In genomic region chr1:43368646-43369020, GRCh38 we compare ENCODE assay signal across 8 cellular contexts. TPM values are rescaled to one million over a fixed set of nuclear protein-coding genes. Genes with fewer than 3 reads are reported as not detected.
DNase-seq lines count a peak whose midpoint lies in the region; ATAC-seq and TF ChIP-seq lines count a peak whose summit lies in the region.

No MANE protein-coding gene starts in this region.

- ATAC-seq in HG03521 (IDR thresholded peaks at IDR 0.05; ENCODE audit: unreplicated experiment), result no peak

- H3K36me3 ChIP-seq in Karpas-422 (ENCODE audit: insufficient read depth, low read length), result peaks cover 14% of the 10 kb centered on the region
- no peaks in the 10 kb centered on the region for H3K36me3 ChIP-seq in neural cell (ENCODE audit: insufficient read depth, low read length)

- H3K9me2 ChIP-seq in Karpas-422 (replicated peaks; ENCODE audit: insufficient read depth, low read length) (no peaks in the 10 kb centered on the region), neural cell (ENCODE audit: insufficient read depth, low read length) (no peaks in the 10 kb centered on the region)

- no peak overlapping the region for H2AFZ ChIP-seq in Karpas-422 (ENCODE audit: low read length)
- no peak overlapping the region for H2AFZ ChIP-seq in neural cell (ENCODE audit: low read depth, low read length)

- DNase-seq in CD14-positive monocyte (ENCODE audit: low spot score) (no peak), Karpas-422 (no peak), dorsolateral prefrontal cortex (no peak), hepatic stellate cell (ENCODE audit: low spot score) (no peak), G401 (ENCODE audit: low spot score) (no peak), MV-4-11 (lab: John Stamatoyannopoulos, UW) (no peak)

- H3K27me3 ChIP-seq in Karpas-422 (ENCODE audit: low read length) (no peaks in the 10 kb centered on the region), dorsolateral prefrontal cortex (no peaks in the 10 kb centered on the region), neural cell (ENCODE audit: insufficient read depth, low read depth, low read length) (no peaks in the 10 kb centered on the region)

- H3K9me3 Mint-ChIP-seq in CD14-positive monocyte, result no peaks in the 10 kb centered on the region

- peaks cover 24% of the 10 kb centered on the region for H3K4me1 ChIP-seq in Karpas-422 (ENCODE audit: low read length)

- H3K9me3 ChIP-seq in Karpas-422 (ENCODE audit: low read length), result no peaks in the 10 kb centered on the region
- H3K9me3 ChIP-seq in neural cell (ENCODE audit: low read length), result no peaks in the 10 kb centered on the region

- H3K4me3 ChIP-seq in Karpas-422 (ENCODE audit: low read length) (peak overlapping the region; percentile 94), dorsolateral prefrontal cortex (peak overlapping the region; percentile 50 to 94 (median 81)), neural cell (ENCODE audit: low read length) (peak overlapping the region; percentile 61)

- no peak for TF ChIP-seq EP300 in neural cell (conservative IDR thresholded peaks at IDR 0.05; ENCODE audit: poor library complexity, severe bottlenecking)

- no peaks in the 10 kb centered on the region for H3F3A ChIP-seq in neural cell (ENCODE audit: insufficient read depth, low read length, poor library complexity, severe bottlenecking)

- intact Hi-C loops in CD14-positive monocyte (cut with micrococcal nuclease) (loop anchor here in 1 of 2 donors (2.0 to 10.0 kb wide), 2 partner anchors 20 to 194 kb away; partner anchors contain the start of genes CFAP57, EBNA1BP2, MED8 and SZT2), dorsolateral prefrontal cortex (cut with DNase I) (loop anchor here (1.0 to 5.0 kb wide), 4 partner anchors 14 to 131 kb away; no protein-coding TSS in a partner anchor)

- H3K4me3 Mint-ChIP-seq in CD14-positive monocyte, result peak overlapping the region; percentile 86 to 98

- H3K27ac ChIP-seq in Karpas-422 (ENCODE audit: low read length), result peak overlapping the region; percentile 92
- H3K27ac ChIP-seq in dorsolateral prefrontal cortex, result peak overlapping the region; percentile 61 to 98 (median 94)
- peak overlapping the region; percentile 9 for H3K27ac ChIP-seq in neural cell (ENCODE audit: low read length)

- TF ChIP-seq RAD21 in neural cell (conservative IDR thresholded peaks at IDR 0.05), result no peak

- peaks cover 31% of the 10 kb centered on the region for H3K79me2 ChIP-seq in Karpas-422 (ENCODE audit: low read length)
- peaks cover 3% of the 10 kb centered on the region for H3K79me2 ChIP-seq in neural cell (replicated peaks; ENCODE audit: insufficient read depth, low read length)

- in situ Hi-C loops in G401 (cut with HindIII; ENCODE audit: low sequenced_read_pairs), result no loop called here

- no peaks in the 10 kb centered on the region; the same call in 1 of the 2 replicates for H4K20me1 ChIP-seq in Karpas-422 (ENCODE audit: insufficient read depth, low read depth, low read length)
- H4K20me1 ChIP-seq in neural cell (ENCODE audit: insufficient read depth), result no peaks in the 10 kb centered on the region

- no peak for TF ChIP-seq CTCF in CD14-positive monocyte (IDR thresholded peaks at IDR 0.05)
- no peak for TF ChIP-seq CTCF in dorsolateral prefrontal cortex (IDR thresholded peaks at IDR 0.05 in 54 of 56, conservative IDR thresholded peaks at IDR 0.05 in 2 of 56; ENCODE audit: low read depth in 1 of 56, partially characterized antibody in 56 of 56)
- TF ChIP-seq CTCF in neural cell (IDR thresholded peaks at IDR 0.05; ENCODE audit: poor library complexity, severe bottlenecking), result no peak

- peak overlapping the region; percentile 87 to 99 (median 97) for H3K27ac Mint-ChIP-seq in CD14-positive monocyte

- H3K36me3 Mint-ChIP-seq in CD14-positive monocyte, result peaks cover 25 to 29% of the 10 kb centered on the region in 2 donors

- H3K9ac ChIP-seq in Karpas-422 (ENCODE audit: low read length), result peak overlapping the region; percentile 99
- H3K9ac ChIP-seq in neural cell (ENCODE audit: low read length), result peak overlapping the region; percentile 51

- H3K4me2 ChIP-seq in Karpas-422 (ENCODE audit: low read depth, low read length, poor library complexity, severe bottlenecking) (peak overlapping the region; percentile 82), neural cell (ENCODE audit: low read length) (no peak overlapping the region)

- H3K27me3 Mint-ChIP-seq in CD14-positive monocyte (ENCODE audit: low read depth in 3 of 3), result no peaks in the 10 kb centered on the region

- peaks cover 49% of the 10 kb centered on the region for H3K4me1 Mint-ChIP-seq in CD14-positive monocyte

TF ChIP-seq in neural cell, 6 proteins besides CTCF, POLR2A, EP300 and RAD21:
- TF ChIP-seq EZH2 (IDR thresholded peaks at IDR 0.05; ENCODE audit: borderline replicate concordance, insufficient read depth, low read length, poor library complexity, severe bottlenecking) (no peak), MXI1 (conservative IDR thresholded peaks at IDR 0.05; ENCODE audit: poor library complexity, severe bottlenecking) (no peak), SMC3 (conservative IDR thresholded peaks at IDR 0.05; ENCODE audit: poor library complexity) (no peak), TAF1 (IDR thresholded peaks at IDR 0.05; ENCODE audit: low read depth) (no peak), REST (IDR thresholded peaks at IDR 0.05; ENCODE audit: borderline replicate concordance) (no peak), POLR2AphosphoS5 (IDR thresholded peaks at IDR 0.05) (no peak)

RNA-seq across cellular contexts. Expression of gene ELOVL1, which starts 0.8 kb away (rescaled TPM):
- 100 to 1,000 TPM; 148 to 151 TPM for polyA plus RNA-seq in CD14-positive monocyte
- 37.4 and 48.5 TPM in 2 replicates for total RNA-seq in Karpas-422 (2014; rRNA removed; shearing (Covaris generic); ENCODE audit: low replicate concordance)
- 100 to 1,000 TPM in 29 of 120 experiments, 10 to 100 TPM in 91; 27.1 to 291 (median 70.1) TPM for total RNA-seq in dorsolateral prefrontal cortex
- 11.9 and 12.9 TPM in 2 replicates for polyA plus RNA-seq in neural cell
- 2.7 and 2.9 TPM in 2 replicates for polyA minus RNA-seq in neural cell
- 65.2 and 69.7 TPM in 2 replicates for total RNA-seq in G401 (2014; rRNA removed; shearing (Covaris generic))

RNA-seq across cellular contexts. Expression of gene CDC20, which starts 9.9 kb away (rescaled TPM):
- polyA plus RNA-seq in CD14-positive monocyte (under 1 TPM in 1 of 2 donors, not detected in 1; 0.10 TPM), neural cell (2.8 and 5.7 TPM in 2 replicates)
- 96.9 and 141 TPM in 2 replicates for total RNA-seq in Karpas-422 (2014; rRNA removed; shearing (Covaris generic); ENCODE audit: low replicate concordance)
- total RNA-seq in dorsolateral prefrontal cortex, result 1 to 10 TPM in 73 of 120 experiments, under 1 TPM in 34, not detected in 13; 0.32 to 6.8 (median 1.5) TPM
- 1.5 and 3.2 TPM in 2 replicates for polyA minus RNA-seq in neural cell
- 263 and 289 TPM in 2 replicates for total RNA-seq in G401 (2014; rRNA removed; shearing (Covaris generic))

RNA-seq across cellular contexts. Expression of gene MED8, which starts 21.0 kb away (rescaled TPM):
- polyA plus RNA-seq in CD14-positive monocyte, result 10 to 100 TPM; 40.7 to 41.8 TPM
- total RNA-seq in Karpas-422 (2014; rRNA removed; shearing (Covaris generic); ENCODE audit: low replicate concordance), result 42.5 and 50.7 TPM in 2 replicates
- 10 to 100 TPM; 24.8 to 43.7 (median 34.9) TPM for total RNA-seq in dorsolateral prefrontal cortex
- 59.2 and 72.7 TPM in 2 replicates for polyA plus RNA-seq in neural cell
- polyA minus RNA-seq in neural cell, result 32.6 and 34.1 TPM in 2 replicates
- 36.2 and 42.2 TPM in 2 replicates for total RNA-seq in G401 (2014; rRNA removed; shearing (Covaris generic))

RNA-seq across cellular contexts. Expression of gene SZT2, which starts 21.1 kb away (rescaled TPM):
- polyA plus RNA-seq in CD14-positive monocyte, result 1 to 10 TPM; 2.4 to 2.6 TPM
- total RNA-seq in Karpas-422 (2014; rRNA removed; shearing (Covaris generic); ENCODE audit: low replicate concordance), result 24.9 and 31.3 TPM in 2 replicates
- 100 to 1,000 TPM in 19 of 120 experiments, 10 to 100 TPM in 101; 48.6 to 133 (median 84.0) TPM for total RNA-seq in dorsolateral prefrontal cortex
- 6.6 and 6.7 TPM in 2 replicates for polyA plus RNA-seq in neural cell
- 33.7 and 35.5 TPM in 2 replicates for polyA minus RNA-seq in neural cell
- total RNA-seq in G401 (2014; rRNA removed; shearing (Covaris generic)), result 4.4 and 7.0 TPM in 2 replicates

RNA-seq across cellular contexts. Expression of gene MPL, which starts 31.0 kb away (rescaled TPM):
- polyA plus RNA-seq in CD14-positive monocyte (not detected), neural cell (not detected in 2 replicates)
- not detected in 2 replicates for total RNA-seq in Karpas-422 (2014; rRNA removed; shearing (Covaris generic); ENCODE audit: low replicate concordance)
- total RNA-seq in dorsolateral prefrontal cortex, result 1 to 10 TPM in 57 of 120 experiments, under 1 TPM in 47, not detected in 16; 0.23 to 3.6 (median 1.1) TPM
- polyA minus RNA-seq in neural cell, result not detected in 2 replicates
- total RNA-seq in G401 (2014; rRNA removed; shearing (Covaris generic)), result not detected in 2 replicates

Comparison
In these comparisons a context has a peak if more than half of its experiments do, and no peak if none do; other contexts are left out.
1. H3K27ac ChIP-seq: peak in every context shown above with its lines; median percentile 94 in dorsolateral prefrontal cortex; 92 in Karpas-422; 9 in neural cell.
2. RNA of gene CDC20, which starts 9.9 kb away (total RNA-seq): 263 to 289 TPM in G401 and 96.9 to 141 TPM in Karpas-422; 0.32 to 6.8 TPM in dorsolateral prefrontal cortex; every median in the first group is over 10 times any median in the second.
3. Peak in every context shown above with its lines, with median percentiles within 50 percentile points of each other: H3K4me3 ChIP-seq.